In genomic region chr9:131469951-131470350, GRCh38 we compare ENCODE assay signal across 1 cellular context.
TF ChIP-seq lines count a peak whose summit lies in the region.

No MANE protein-coding gene starts in this region.

TF ChIP-seq in K562, 482 proteins besides CTCF, POLR2A, EP300 and RAD21:
- TF ChIP-seq THRB (CRISPR knock-in tag; conservative IDR thresholded peaks at IDR 0.05): no peak
- no peak for TF ChIP-seq MTA1 (IDR thresholded peaks at IDR 0.05; ENCODE audit: borderline replicate concordance)
- 0 out of 2 replicates have a peak, but pooled peaks have one; percentile 2 for TF ChIP-seq POLR2G (IDR thresholded peaks at IDR 0.05; ENCODE audit: low read depth, low read length)
- no peak for TF ChIP-seq JUN (IDR thresholded peaks at IDR 0.05; ENCODE audit: borderline replicate concordance, low read depth, low read length)
- TF ChIP-seq JUN (CRISPR knock-in tag; IDR thresholded peaks at IDR 0.05; ENCODE audit: borderline replicate concordance): no peak
